Comparison of ENCODE assay signal across 17 cellular contexts in genomic region chr1:208541225-208541855, GRCh38.
DNase-seq lines count a peak whose midpoint lies in the region; ATAC-seq and TF ChIP-seq lines count a peak whose summit lies in the region.
"Had no signal": no experiment of that assay in that cellular context is flagged by ENCODE, and none has a peak within 500 bp of the region (broad histone marks: within the 10 kb centered on the region; RNA-seq: fewer than 3 reads in every experiment).

No MANE protein-coding gene starts in this region.

- 0 out of 2 replicates have a peak overlapping the region, but pooled peaks have one; percentile 16 for H2AFZ ChIP-seq in PC-3 (ENCODE audit: low read length)
- H2AFZ ChIP-seq: GM23338 had no signal

- H3K36me3 ChIP-seq in PC-3 (ENCODE audit: low read depth, low read length) (no peaks in the 10 kb centered on the region), neutrophil (no peaks in the 10 kb centered on the region), WERI-Rb-1 (no peaks in the 10 kb centered on the region)
- H3K36me3 ChIP-seq: BLaER1, left lung, stomach, vagina had no signal

- H3K9me3 ChIP-seq in PC-3 (ENCODE audit: low read length) (no peaks in the 10 kb centered on the region), neutrophil (no peaks in the 10 kb centered on the region), WERI-Rb-1 (ENCODE audit: severe bottlenecking) (no peaks in the 10 kb centered on the region)
- H3K9me3 ChIP-seq: BLaER1, left lung, stomach, vagina had no signal

- H3K4me1 ChIP-seq in PC-3 (ENCODE audit: insufficient read depth, low read length) (peaks cover 8% of the 10 kb centered on the region; the same call in 1 of the 2 replicates), neutrophil (ENCODE audit: control insufficient read depth in 1 of 2, insufficient read depth in 1 of 2, low read depth in 1 of 2, low read length in 1 of 2) (peaks cover 51 to 54% of the 10 kb centered on the region in 2 experiments)
- H3K4me1 ChIP-seq: left lung, stomach, vagina had no signal

- peak; percentile 84 for ATAC-seq in GM18867 (IDR thresholded peaks at IDR 0.05; ENCODE audit: unreplicated experiment)
- ATAC-seq in HG03432 (IDR thresholded peaks at IDR 0.05; ENCODE audit: unreplicated experiment), result peak; percentile 80
- no peak for ATAC-seq in PC-3
- ATAC-seq: GM23338, left lung had no signal

- in situ Hi-C loops in GM13977 (cut with MboI; ENCODE audit: low pct_unique_long_range_greater_than_20kb, low sequenced_read_pairs, unreplicated experiment), result no loop called here

- H3F3A ChIP-seq in PC-3 (ENCODE audit: low read length, unreplicated experiment), result no peaks in the 10 kb centered on the region

- H3K27ac ChIP-seq in PC-3 (ENCODE audit: low read length) (no peak overlapping the region), neutrophil (peak overlapping the region; percentile 94), WERI-Rb-1 (no peak overlapping the region)
- H3K27ac ChIP-seq: BLaER1, left lung, stomach, vagina had no signal

- H3K4me2 ChIP-seq in PC-3 (ENCODE audit: low read length), result no peak overlapping the region
- H3K4me2 ChIP-seq: BLaER1, GM23338 had no signal

- H4K20me1 ChIP-seq in PC-3 (ENCODE audit: low read length), result no peaks in the 10 kb centered on the region
- H4K20me1 ChIP-seq: BLaER1 had no signal

- no TSS peak for BruUV-seq in PC-3 (replicated peaks; lab: Mats Ljungman, UMichigan)

- intact Hi-C loops in PC-3 (cut with micrococcal nuclease), result no loop called here

- no peak overlapping the region for H3K4me3 ChIP-seq in PC-3 (ENCODE audit: low read length)
- no peak overlapping the region for H3K4me3 ChIP-seq in neutrophil (ENCODE audit: low read depth in 1 of 2, low read length in 1 of 2)
- no peak overlapping the region for H3K4me3 ChIP-seq in WERI-Rb-1 (ENCODE audit: low read depth, low read length)
- H3K4me3 ChIP-seq: BLaER1, GM23338, left lung, stomach, vagina had no signal

- CTCF ChIA-PET in PC-3 (lab: Charles Lee), result no interaction called here

- DNase-seq in PC-3 (peak; percentile 59), NCI-H1105 (lab: John Stamatoyannopoulos, UW) (no peak), WERI-Rb-1 (no peak), GM13977 (ENCODE audit: low spot score) (no peak)
- DNase-seq: activated CD8-positive, alpha-beta memory T cell treated with anti-CD3 and anti-CD28 coated beads, Interleukin-2, amount 50 U/mL, for 48 hours; activated naive CD4-positive, alpha-beta T cell treated with Interleukin-2 at 50 U/mL for 16 hours; DMS153; left lung; NCI-H345; stimulated activated CD4-positive, alpha-beta T cell treated with anti-CD3 and anti-CD28 coated beads, Interleukin-12 subunit alpha, Interleukin-12 subunit beta, amount 100 ng/mL, for 4 hours; stomach had no signal

- H3K9me2 ChIP-seq in PC-3 (replicated peaks; ENCODE audit: low read length), result no peaks in the 10 kb centered on the region

- POLR2A ChIA-PET in PC-3 (lab: Charles Lee; ENCODE audit: unreplicated experiment), result no interaction called here

- H3K27me3 ChIP-seq in PC-3 (ENCODE audit: low read length), result no peaks in the 10 kb centered on the region
- H3K27me3 ChIP-seq in neutrophil, result no peaks in the 10 kb centered on the region
- H3K27me3 ChIP-seq in WERI-Rb-1 (ENCODE audit: insufficient read depth, low read depth, severe bottlenecking), result no peaks in the 10 kb centered on the region
- H3K27me3 ChIP-seq: BLaER1, left lung, vagina had no signal

- H3K79me2 ChIP-seq in PC-3 (ENCODE audit: low read length), result no peaks in the 10 kb centered on the region

- no peak overlapping the region for H3K9ac ChIP-seq in PC-3 (ENCODE audit: low read length)
- H3K9ac ChIP-seq: BLaER1 had no signal

- TF ChIP-seq CTCF in PC-3 (conservative IDR thresholded peaks at IDR 0.05; ENCODE audit: low read depth, low read length) (no peak), neutrophil (IDR thresholded peaks at IDR 0.05) (no peak), WERI-Rb-1 (IDR thresholded peaks at IDR 0.05; ENCODE audit: low read depth, low read length) (no peak), GM13977 (IDR thresholded peaks at IDR 0.05; ENCODE audit: extremely low read depth, insufficient read depth, missing control alignments) (no peak)
